In the genomic region with DNA sequence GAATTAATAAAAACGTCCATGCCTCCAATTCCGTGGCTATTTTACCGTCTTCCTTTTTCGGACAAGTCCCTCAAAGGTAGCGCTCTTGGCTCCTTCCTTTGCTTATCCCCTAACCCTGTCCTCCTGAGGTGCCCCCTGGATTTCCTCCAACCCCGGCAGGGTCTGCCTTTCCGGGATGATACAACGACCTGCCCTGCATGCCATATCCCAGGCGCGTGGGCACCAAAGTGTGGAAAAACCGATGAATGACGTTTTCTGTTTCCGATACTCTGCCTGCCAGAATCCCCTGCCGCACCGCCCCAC, we compare ENCODE assay signal across 1 cellular context.
TF ChIP-seq lines count a peak whose summit lies in the region.

No MANE protein-coding gene starts in this region.

TF ChIP-seq in GM23338, 12 proteins besides CTCF, POLR2A, EP300 and RAD21 (continued from another document):
- TF ChIP-seq, protein P1, sequence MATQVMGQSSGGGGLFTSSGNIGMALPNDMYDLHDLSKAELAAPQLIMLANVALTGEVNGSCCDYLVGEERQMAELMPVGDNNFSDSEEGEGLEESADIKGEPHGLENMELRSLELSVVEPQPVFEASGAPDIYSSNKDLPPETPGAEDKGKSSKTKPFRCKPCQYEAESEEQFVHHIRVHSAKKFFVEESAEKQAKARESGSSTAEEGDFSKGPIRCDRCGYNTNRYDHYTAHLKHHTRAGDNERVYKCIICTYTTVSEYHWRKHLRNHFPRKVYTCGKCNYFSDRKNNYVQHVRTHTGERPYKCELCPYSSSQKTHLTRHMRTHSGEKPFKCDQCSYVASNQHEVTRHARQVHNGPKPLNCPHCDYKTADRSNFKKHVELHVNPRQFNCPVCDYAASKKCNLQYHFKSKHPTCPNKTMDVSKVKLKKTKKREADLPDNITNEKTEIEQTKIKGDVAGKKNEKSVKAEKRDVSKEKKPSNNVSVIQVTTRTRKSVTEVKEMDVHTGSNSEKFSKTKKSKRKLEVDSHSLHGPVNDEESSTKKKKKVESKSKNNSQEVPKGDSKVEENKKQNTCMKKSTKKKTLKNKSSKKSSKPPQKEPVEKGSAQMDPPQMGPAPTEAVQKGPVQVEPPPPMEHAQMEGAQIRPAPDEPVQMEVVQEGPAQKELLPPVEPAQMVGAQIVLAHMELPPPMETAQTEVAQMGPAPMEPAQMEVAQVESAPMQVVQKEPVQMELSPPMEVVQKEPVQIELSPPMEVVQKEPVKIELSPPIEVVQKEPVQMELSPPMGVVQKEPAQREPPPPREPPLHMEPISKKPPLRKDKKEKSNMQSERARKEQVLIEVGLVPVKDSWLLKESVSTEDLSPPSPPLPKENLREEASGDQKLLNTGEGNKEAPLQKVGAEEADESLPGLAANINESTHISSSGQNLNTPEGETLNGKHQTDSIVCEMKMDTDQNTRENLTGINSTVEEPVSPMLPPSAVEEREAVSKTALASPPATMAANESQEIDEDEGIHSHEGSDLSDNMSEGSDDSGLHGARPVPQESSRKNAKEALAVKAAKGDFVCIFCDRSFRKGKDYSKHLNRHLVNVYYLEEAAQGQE (IDR thresholded peaks at IDR 0.05; ENCODE audit: unreplicated experiment), result no peak
- TF ChIP-seq CREB1 (CRISPR knock-in tag; IDR thresholded peaks at IDR 0.05; ENCODE audit: low read depth) (no peak), POLR2AphosphoS5 (IDR thresholded peaks at IDR 0.05; ENCODE audit: low read depth) (no peak), JUNB (IDR thresholded peaks at IDR 0.05; ENCODE audit: unreplicated experiment) (no peak), NANOG (IDR thresholded peaks at IDR 0.05; ENCODE audit: borderline replicate concordance) (no peak)
- TF ChIP-seq, protein P2, sequence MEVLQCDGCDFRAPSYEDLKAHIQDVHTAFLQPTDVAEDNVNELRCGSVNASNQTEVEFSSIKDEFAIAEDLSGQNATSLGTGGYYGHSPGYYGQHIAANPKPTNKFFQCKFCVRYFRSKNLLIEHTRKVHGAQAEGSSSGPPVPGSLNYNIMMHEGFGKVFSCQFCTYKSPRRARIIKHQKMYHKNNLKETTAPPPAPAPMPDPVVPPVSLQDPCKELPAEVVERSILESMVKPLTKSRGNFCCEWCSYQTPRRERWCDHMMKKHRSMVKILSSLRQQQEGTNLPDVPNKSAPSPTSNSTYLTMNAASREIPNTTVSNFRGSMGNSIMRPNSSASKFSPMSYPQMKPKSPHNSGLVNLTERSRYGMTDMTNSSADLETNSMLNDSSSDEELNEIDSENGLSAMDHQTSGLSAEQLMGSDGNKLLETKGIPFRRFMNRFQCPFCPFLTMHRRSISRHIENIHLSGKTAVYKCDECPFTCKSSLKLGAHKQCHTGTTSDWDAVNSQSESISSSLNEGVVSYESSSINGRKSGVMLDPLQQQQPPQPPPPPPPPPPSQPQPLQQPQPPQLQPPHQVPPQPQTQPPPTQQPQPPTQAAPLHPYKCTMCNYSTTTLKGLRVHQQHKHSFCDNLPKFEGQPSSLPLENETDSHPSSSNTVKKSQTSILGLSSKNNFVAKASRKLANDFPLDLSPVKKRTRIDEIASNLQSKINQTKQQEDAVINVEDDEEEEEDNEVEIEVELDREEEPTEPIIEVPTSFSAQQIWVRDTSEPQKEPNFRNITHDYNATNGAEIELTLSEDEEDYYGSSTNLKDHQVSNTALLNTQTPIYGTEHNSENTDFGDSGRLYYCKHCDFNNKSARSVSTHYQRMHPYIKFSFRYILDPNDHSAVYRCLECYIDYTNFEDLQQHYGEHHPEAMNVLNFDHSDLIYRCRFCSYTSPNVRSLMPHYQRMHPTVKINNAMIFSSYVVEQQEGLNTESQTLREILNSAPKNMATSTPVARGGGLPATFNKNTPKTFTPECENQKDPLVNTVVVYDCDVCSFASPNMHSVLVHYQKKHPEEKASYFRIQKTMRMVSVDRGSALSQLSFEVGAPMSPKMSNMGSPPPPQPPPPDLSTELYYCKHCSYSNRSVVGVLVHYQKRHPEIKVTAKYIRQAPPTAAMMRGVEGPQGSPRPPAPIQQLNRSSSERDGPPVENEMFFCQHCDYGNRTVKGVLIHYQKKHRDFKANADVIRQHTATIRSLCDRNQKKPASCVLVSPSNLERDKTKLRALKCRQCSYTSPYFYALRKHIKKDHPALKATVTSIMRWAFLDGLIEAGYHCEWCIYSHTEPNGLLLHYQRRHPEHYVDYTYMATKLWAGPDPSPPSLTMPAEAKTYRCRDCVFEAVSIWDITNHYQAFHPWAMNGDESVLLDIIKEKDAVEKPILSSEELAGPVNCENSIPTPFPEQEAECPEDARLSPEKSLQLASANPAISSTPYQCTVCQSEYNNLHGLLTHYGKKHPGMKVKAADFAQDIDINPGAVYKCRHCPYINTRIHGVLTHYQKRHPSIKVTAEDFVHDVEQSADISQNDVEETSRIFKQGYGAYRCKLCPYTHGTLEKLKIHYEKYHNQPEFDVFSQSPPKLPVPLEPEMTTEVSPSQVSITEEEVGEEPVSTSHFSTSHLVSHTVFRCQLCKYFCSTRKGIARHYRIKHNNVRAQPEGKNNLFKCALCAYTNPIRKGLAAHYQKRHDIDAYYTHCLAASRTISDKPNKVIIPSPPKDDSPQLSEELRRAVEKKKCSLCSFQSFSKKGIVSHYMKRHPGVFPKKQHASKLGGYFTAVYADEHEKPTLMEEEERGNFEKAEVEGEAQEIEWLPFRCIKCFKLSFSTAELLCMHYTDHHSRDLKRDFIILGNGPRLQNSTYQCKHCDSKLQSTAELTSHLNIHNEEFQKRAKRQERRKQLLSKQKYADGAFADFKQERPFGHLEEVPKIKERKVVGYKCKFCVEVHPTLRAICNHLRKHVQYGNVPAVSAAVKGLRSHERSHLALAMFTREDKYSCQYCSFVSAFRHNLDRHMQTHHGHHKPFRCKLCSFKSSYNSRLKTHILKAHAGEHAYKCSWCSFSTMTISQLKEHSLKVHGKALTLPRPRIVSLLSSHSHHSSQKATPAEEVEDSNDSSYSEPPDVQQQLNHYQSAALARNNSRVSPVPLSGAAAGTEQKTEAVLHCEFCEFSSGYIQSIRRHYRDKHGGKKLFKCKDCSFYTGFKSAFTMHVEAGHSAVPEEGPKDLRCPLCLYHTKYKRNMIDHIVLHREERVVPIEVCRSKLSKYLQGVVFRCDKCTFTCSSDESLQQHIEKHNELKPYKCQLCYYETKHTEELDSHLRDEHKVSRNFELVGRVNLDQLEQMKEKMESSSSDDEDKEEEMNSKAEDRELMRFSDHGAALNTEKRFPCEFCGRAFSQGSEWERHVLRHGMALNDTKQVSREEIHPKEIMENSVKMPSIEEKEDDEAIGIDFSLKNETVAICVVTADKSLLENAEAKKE (CRISPR knock-in tag; IDR thresholded peaks at IDR 0.05), result no peak
TF ChIP-seq in GM23338: peak in this region for 0.
